1 cellular context compared by ENCODE assay signal in the genomic region with DNA sequence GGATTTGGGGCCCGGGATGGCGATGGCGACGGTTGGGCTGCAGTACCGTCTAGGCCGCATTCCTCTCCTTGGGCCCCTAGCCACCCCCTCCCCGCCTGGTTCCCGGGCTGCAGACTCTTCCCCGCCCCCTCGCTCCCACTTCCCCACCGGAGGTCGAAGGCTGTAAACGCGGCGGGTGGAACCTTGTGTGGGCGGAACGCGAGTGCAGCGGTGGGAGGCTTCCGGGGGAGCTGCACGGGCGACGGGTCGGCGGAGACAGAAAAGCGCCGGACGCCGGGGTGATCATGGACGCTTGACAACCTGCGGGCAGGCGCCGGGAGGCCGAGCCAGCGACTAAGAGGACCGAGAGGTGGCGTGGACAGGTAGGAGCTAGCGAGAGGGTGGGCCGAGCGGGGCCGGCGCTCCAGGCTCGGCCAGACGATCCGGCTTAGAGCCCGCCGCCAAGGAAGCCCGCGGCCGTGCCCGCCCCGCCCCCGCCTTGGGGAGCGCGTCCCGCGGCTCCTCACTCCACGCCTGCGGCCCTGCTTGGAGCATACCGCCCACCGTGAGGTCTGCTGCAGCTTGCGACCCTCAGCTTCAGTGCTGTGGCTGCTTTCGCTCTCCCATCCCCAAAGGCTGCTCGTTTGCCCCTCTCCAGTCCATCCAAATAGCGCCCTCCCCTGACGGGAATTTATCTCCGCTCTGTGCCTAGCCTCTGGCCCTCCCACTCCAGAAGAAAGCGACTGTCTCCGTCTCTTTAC.
A peak's percentile ranks its signal among the peaks of the same experiment; 100 is the strongest.
TF ChIP-seq lines count a peak whose summit lies in the region.

Gene COPS7B, plus strand, starts transcription at position 269 of the 740 bp plus-strand sequence. CDS start 2,126 bp downstream, outside the sequence.

TF ChIP-seq in WTC11, 78 proteins besides CTCF, POLR2A, EP300 and RAD21 (continued from another document):
- peak; percentile 33; the same call in 1 of the 2 replicates for TF ChIP-seq ATF2 (CRISPR knock-in tag; IDR thresholded peaks at IDR 0.05; ENCODE audit: borderline replicate concordance, low read depth)
- peak; percentile 94 for TF ChIP-seq SP1 (CRISPR knock-in tag; conservative IDR thresholded peaks at IDR 0.05)
- no peak for TF ChIP-seq JAZF1 (CRISPR knock-in tag; IDR thresholded peaks at IDR 0.05)
- no peak for TF ChIP-seq CDX4 (CRISPR knock-in tag; IDR thresholded peaks at IDR 0.05; ENCODE audit: borderline replicate concordance)
- 0 out of 2 replicates have a peak, but pooled peaks have one; percentile 52 for TF ChIP-seq CREM (CRISPR knock-in tag; IDR thresholded peaks at IDR 0.05)
- TF ChIP-seq ETV6 (CRISPR knock-in tag; IDR thresholded peaks at IDR 0.05) = peak; percentile 70; the same call in 1 of the 2 replicates
- TF ChIP-seq, protein P1, sequence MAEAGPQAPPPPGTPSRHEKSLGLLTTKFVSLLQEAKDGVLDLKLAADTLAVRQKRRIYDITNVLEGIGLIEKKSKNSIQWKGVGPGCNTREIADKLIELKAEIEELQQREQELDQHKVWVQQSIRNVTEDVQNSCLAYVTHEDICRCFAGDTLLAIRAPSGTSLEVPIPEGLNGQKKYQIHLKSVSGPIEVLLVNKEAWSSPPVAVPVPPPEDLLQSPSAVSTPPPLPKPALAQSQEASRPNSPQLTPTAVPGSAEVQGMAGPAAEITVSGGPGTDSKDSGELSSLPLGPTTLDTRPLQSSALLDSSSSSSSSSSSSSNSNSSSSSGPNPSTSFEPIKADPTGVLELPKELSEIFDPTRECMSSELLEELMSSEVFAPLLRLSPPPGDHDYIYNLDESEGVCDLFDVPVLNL (CRISPR knock-in tag; IDR thresholded peaks at IDR 0.05; ENCODE audit: borderline replicate concordance, low read depth) = peak; percentile 55; the same call in 1 of the 2 replicates
- TF ChIP-seq JUN (CRISPR knock-in tag; IDR thresholded peaks at IDR 0.05) = no peak; the same call in 1 of the 2 replicates
- 0 out of 2 replicates have a peak, but pooled peaks have one; percentile 42 for TF ChIP-seq NFE2L1 (CRISPR knock-in tag; IDR thresholded peaks at IDR 0.05)
- TF ChIP-seq HMGA2 (CRISPR knock-in tag; IDR thresholded peaks at IDR 0.05) = no peak
- TF ChIP-seq GRHL2 (CRISPR knock-in tag; IDR thresholded peaks at IDR 0.05; ENCODE audit: insufficient replicate concordance, severe bottlenecking) = no peak
